8 cellular contexts compared by ENCODE assay signal in genomic region chr12:120361506-120362208, GRCh38. TPM values are rescaled to one million over a fixed set of nuclear protein-coding genes. Genes with fewer than 3 reads are reported as not detected.
DNase-seq lines count a peak whose midpoint lies in the region; ATAC-seq and TF ChIP-seq lines count a peak whose summit lies in the region.

No MANE protein-coding gene starts in this region.

- peak overlapping the region; percentile 63 for H3K9ac ChIP-seq in HUES6 (ENCODE audit: low read length)

- H3K27me3 Mint-ChIP-seq in osteocyte (ENCODE audit: unreplicated experiment): peaks cover 9% of the 10 kb centered on the region

- peaks cover 46% of the 10 kb centered on the region for H3K4me1 ChIP-seq in HUES6 (ENCODE audit: control insufficient read depth, insufficient read depth, low read length)

- ATAC-seq in GM18867 (IDR thresholded peaks at IDR 0.05; ENCODE audit: unreplicated experiment) (no peak), HG02981 (IDR thresholded peaks at IDR 0.05; ENCODE audit: unreplicated experiment) (no peak)

- POLR2A ChIA-PET in AG04449 (lab: Yijun Ruan, JAX): interaction anchor here (0.5 kb wide), 1 partner anchor 39 kb away, joined by 3 read pairs; no protein-coding TSS in a partner anchor

- CTCF ChIA-PET in AG04449 (lab: Yijun Ruan, JAX): interaction anchor here (1.1 to 11.0 kb wide), 3 partner anchors 8 to 78 kb away, joined by 3 to 160 read pairs (median 4); no protein-coding TSS in a partner anchor

- H3K4me3 ChIP-seq in AG04449 (ENCODE audit: low read depth, low read length) (peak overlapping the region; percentile 27), HUES6 (ENCODE audit: low read depth, low read length) (peak overlapping the region; percentile 57), WI38 (ENCODE audit: low read depth, low read length) (peak overlapping the region; percentile 32; the same call in 1 of the 2 replicates)

- H3K4me3 Mint-ChIP-seq in osteocyte (ENCODE audit: unreplicated experiment): peak overlapping the region; percentile 68

- H3K36me3 ChIP-seq in HUES6 (ENCODE audit: control insufficient read depth, insufficient read depth, low read length): peaks cover 58% of the 10 kb centered on the region

- no peaks in the 10 kb centered on the region for H3K36me3 Mint-ChIP-seq in osteocyte (ENCODE audit: unreplicated experiment)

- DNase-seq in AG04449 (ENCODE audit: low read depth, low spot score): no peak
- peak; percentile 57 for DNase-seq in foreskin melanocyte
- DNase-seq in osteocyte (ENCODE audit: extremely low spot score, unreplicated experiment): peak; percentile 92
- no peak for DNase-seq in SIG-M5 treated with dmso at 0.1 percent for 504 hours (lab: John Stamatoyannopoulos, UW; ENCODE audit: unreplicated experiment)

- no peaks in the 10 kb centered on the region for H3K9me3 Mint-ChIP-seq in osteocyte (ENCODE audit: unreplicated experiment)

- peak overlapping the region; percentile 90 for H3K27ac ChIP-seq in HUES6 (ENCODE audit: low read depth, low read length)

- H3K27ac Mint-ChIP-seq in osteocyte (ENCODE audit: unreplicated experiment): peak overlapping the region; percentile 77

- no peaks in the 10 kb centered on the region for H3K9me3 ChIP-seq in HUES6 (ENCODE audit: control insufficient read depth, insufficient read depth, low read depth, low read length)

- TF ChIP-seq CTCF in AG04449 (IDR thresholded peaks at IDR 0.05; ENCODE audit: insufficient read depth, low read length, missing control alignments) (no peak), WI38 (IDR thresholded peaks at IDR 0.05; ENCODE audit: low read depth, low read length) (no peak), osteocyte (IDR thresholded peaks at IDR 0.05) (no peak)

- no peaks in the 10 kb centered on the region for H3K27me3 ChIP-seq in HUES6 (ENCODE audit: control insufficient read depth, insufficient read depth, low read length)

- peaks cover 15% of the 10 kb centered on the region for H3K4me1 Mint-ChIP-seq in osteocyte (ENCODE audit: unreplicated experiment)

RNA-seq across cellular contexts. Expression of gene MSI1, which starts 7.3 kb away (rescaled TPM):
- total RNA-seq in osteocyte: 1.0 and 1.3 TPM in 2 replicates

RNA-seq across cellular contexts. Expression of gene PLA2G1B, which starts 34.1 kb away (rescaled TPM):
- 0.67 and 1.2 TPM in 2 replicates for total RNA-seq in osteocyte

RNA-seq across cellular contexts. Expression of gene SIRT4, which starts 59.5 kb away (rescaled TPM):
- total RNA-seq in osteocyte: 0.94 and 0.97 TPM in 2 replicates

Comparison
In these comparisons a context has a peak if more than half of its experiments do, and no peak if none do; other contexts are left out.
1. DNase-seq: peak in foreskin melanocyte (single experiment) and osteocyte (single experiment); none in AG04449 (single experiment) and SIG-M5 treated with dmso at 0.1 percent for 504 hours (single experiment).
2. Peak in every context shown above with its lines, with median percentiles within 50 percentile points of each other: H3K4me3 ChIP-seq.